Comparison of ENCODE assay signal across 22 cellular contexts in the genomic region with DNA sequence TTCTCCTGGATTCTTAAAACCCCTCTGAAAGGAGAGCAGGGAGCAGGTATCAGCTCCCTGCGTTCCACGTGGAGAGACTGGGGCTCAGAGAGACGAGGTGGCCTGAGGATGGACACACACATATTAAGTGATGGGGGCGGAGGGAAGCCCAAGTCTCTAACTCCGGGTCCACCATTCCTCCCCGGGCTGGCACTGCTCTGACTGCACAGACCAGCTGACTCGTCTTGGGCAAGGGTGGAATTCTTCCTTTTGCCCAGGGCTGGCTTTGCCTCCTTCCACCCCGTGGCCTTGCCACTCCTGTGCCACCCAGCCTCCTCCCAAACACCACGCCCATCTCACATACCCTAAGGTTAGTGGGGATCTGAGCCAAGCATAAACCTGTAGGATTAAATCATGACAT.
DNase-seq lines count a peak whose midpoint lies in the region; ATAC-seq and TF ChIP-seq lines count a peak whose summit lies in the region.
"Had no signal": no experiment of that assay in that cellular context is flagged by ENCODE, and none has a peak within 500 bp of the region (broad histone marks: within the 10 kb centered on the region; RNA-seq: fewer than 3 reads in every experiment).

No MANE protein-coding gene starts in this region.

- no peaks in the 10 kb centered on the region for H3K9me3 Mint-ChIP-seq in activated T-cell treated with anti-CD3 and anti-CD28 coated beads, Interleukin-2, amount 50 U/mL, for 24 hours
- H3K9me3 Mint-ChIP-seq: activated CD4-positive, alpha-beta T cell treated with anti-CD3 and anti-CD28 coated beads, Interleukin-2, amount 10 ng/mL, durations not matched to agents 7 days and 5 days; activated naive CD4-positive, alpha-beta T cell treated with anti-CD3 and anti-CD28 coated beads, Interleukin-2, amount 10 ng/mL, durations not matched to agents 7 days and 5 days; CD8-positive, alpha-beta T cell; nephron progenitor cell had no signal

- H3K27ac ChIP-seq in left ventricle myocardium inferior (replicated peaks) = no peak overlapping the region
- H3K27ac ChIP-seq: A549, cardiac muscle cell, left lung, sigmoid colon, stomach, WERI-Rb-1 had no signal

- H3K9me3 ChIP-seq in left ventricle myocardium inferior (replicated peaks) (no peaks in the 10 kb centered on the region), mucosa of descending colon (no peaks in the 10 kb centered on the region)
- H3K9me3 ChIP-seq: A549, left lung, sigmoid colon had no signal

- H3K36me3 ChIP-seq in left ventricle myocardium inferior (no peaks in the 10 kb centered on the region), mucosa of descending colon (ENCODE audit: low read depth) (no peaks in the 10 kb centered on the region)
- H3K36me3 ChIP-seq: cardiac muscle cell, left lung, sigmoid colon, stomach, WERI-Rb-1 had no signal

- peaks cover 77% of the 10 kb centered on the region for H3K27me3 ChIP-seq in left ventricle myocardium inferior (ENCODE audit: low read depth)
- H3K27me3 ChIP-seq: cardiac muscle cell had no signal

- H3K27ac Mint-ChIP-seq in activated T-cell treated with anti-CD3 and anti-CD28 coated beads, Interleukin-2, amount 50 U/mL, for 24 hours = no peak overlapping the region
- H3K27ac Mint-ChIP-seq: activated naive CD4-positive, alpha-beta T cell treated with anti-CD3 and anti-CD28 coated beads, Interleukin-2, amount 10 ng/mL, durations not matched to agents 7 days and 5 days; CD8-positive, alpha-beta T cell; nephron progenitor cell had no signal

- intact Hi-C loops in left ventricle myocardium inferior (cut with micrococcal nuclease) = no loop called here
- intact Hi-C loops in cardiac septum (cut with DNase I) = no loop called here
- intact Hi-C loops in mucosa of descending colon (cut with DNase I, micrococcal nuclease) = no loop called here

- no peak for TF ChIP-seq CTCF in left ventricle myocardium inferior (IDR thresholded peaks at IDR 0.05; ENCODE audit: borderline replicate concordance)
- no peak for TF ChIP-seq CTCF in mucosa of descending colon (IDR thresholded peaks at IDR 0.05)

- no peaks in the 10 kb centered on the region for H3K36me3 Mint-ChIP-seq in activated T-cell treated with anti-CD3 and anti-CD28 coated beads, Interleukin-2, amount 50 U/mL, for 24 hours (ENCODE audit: low read depth)
- H3K36me3 Mint-ChIP-seq: activated naive CD4-positive, alpha-beta T cell treated with anti-CD3 and anti-CD28 coated beads, Interleukin-2, amount 10 ng/mL, durations not matched to agents 7 days and 5 days; CD8-positive, alpha-beta T cell had no signal

- H3K4me3 ChIP-seq in left ventricle myocardium inferior (peak overlapping the region; percentile 33), mucosa of descending colon (no peak overlapping the region)
- H3K4me3 ChIP-seq: A549, cardiac muscle cell, left lung, sigmoid colon had no signal

- no peak for DNase-seq in left ventricle myocardium inferior
- no peak for DNase-seq in cardiac septum (ENCODE audit: low spot score)
- peak; percentile 40 for DNase-seq in cerebellum (ENCODE audit: low spot score)
- DNase-seq in mucosa of descending colon = peak in 2 of 3 donors; percentile 39 to 53
- DNase-seq in middle frontal gyrus (ENCODE audit: extremely low spot score, low spot score) = no peak
- no peak for DNase-seq in activated T-cell treated with anti-CD3 and anti-CD28 coated beads, Interleukin-2, amount 50 U/mL, for 24 hours
- DNase-seq in hippocampal formation (lab: John Stamatoyannopoulos, UW) = no peak
- DNase-seq in T1000 (lab: John Stamatoyannopoulos, UW) = no peak
- DNase-seq: activated CD4-positive, alpha-beta T cell treated with anti-CD3 and anti-CD28 coated beads, Interleukin-2, amount 10 ng/mL, durations not matched to agents 7 days and 5 days; activated naive CD4-positive, alpha-beta T cell treated with anti-CD3 and anti-CD28 coated beads, Interleukin-2, amount 10 ng/mL, durations not matched to agents 7 days and 5 days; CD8-positive, alpha-beta T cell; left lung; midbrain; NCI-H2029 treated with DMSO at 0.1 percent for 48 hours; nephron progenitor cell; NK-92 treated with Interleukin-12 subunit alpha and Interleukin-12 subunit beta, amount 100 ng/mL, for 24 hours; sigmoid colon; WERI-Rb-1 had no signal

- ATAC-seq in mucosa of descending colon = peak; percentile 75
- ATAC-seq: CD8-positive, alpha-beta T cell; SK-N-SH treated with all-trans-retinoic acid at 6 μM for 48 hours had no signal

- H3K4me1 Mint-ChIP-seq in activated T-cell treated with anti-CD3 and anti-CD28 coated beads, Interleukin-2, amount 50 U/mL, for 24 hours (ENCODE audit: low read depth) = no peaks in the 10 kb centered on the region
- H3K4me1 Mint-ChIP-seq: activated CD4-positive, alpha-beta T cell treated with anti-CD3 and anti-CD28 coated beads, Interleukin-2, amount 10 ng/mL, durations not matched to agents 7 days and 5 days; activated naive CD4-positive, alpha-beta T cell treated with anti-CD3 and anti-CD28 coated beads, Interleukin-2, amount 10 ng/mL, durations not matched to agents 7 days and 5 days had no signal

- H3K4me1 ChIP-seq in left ventricle myocardium inferior (peaks cover 4% of the 10 kb centered on the region), mucosa of descending colon (ENCODE audit: low read depth) (peaks cover 6% of the 10 kb centered on the region)
- H3K4me1 ChIP-seq: A549, left lung, sigmoid colon had no signal

- no peak overlapping the region for H3K4me3 Mint-ChIP-seq in activated T-cell treated with anti-CD3 and anti-CD28 coated beads, Interleukin-2, amount 50 U/mL, for 24 hours
- H3K4me3 Mint-ChIP-seq: activated CD4-positive, alpha-beta T cell treated with anti-CD3 and anti-CD28 coated beads, Interleukin-2, amount 10 ng/mL, durations not matched to agents 7 days and 5 days; activated naive CD4-positive, alpha-beta T cell treated with anti-CD3 and anti-CD28 coated beads, Interleukin-2, amount 10 ng/mL, durations not matched to agents 7 days and 5 days; CD8-positive, alpha-beta T cell; nephron progenitor cell had no signal

- peaks cover 45% of the 10 kb centered on the region for H3K27me3 Mint-ChIP-seq in activated T-cell treated with anti-CD3 and anti-CD28 coated beads, Interleukin-2, amount 50 U/mL, for 24 hours

Comparison
In these comparisons a context has a peak if more than half of its experiments do, and no peak if none do; other contexts are left out.
1. DNase-seq: peak in cerebellum (single experiment) and mucosa of descending colon (2 of 3); none in left ventricle myocardium inferior (single experiment), cardiac septum (single experiment), middle frontal gyrus (single experiment), activated T-cell treated with anti-CD3 and anti-CD28 coated beads, Interleukin-2, amount 50 U/mL, for 24 hours (single experiment), hippocampal formation (0 of 2) and T1000 (single experiment).